8 cellular contexts compared by ENCODE assay signal in the genomic region with DNA sequence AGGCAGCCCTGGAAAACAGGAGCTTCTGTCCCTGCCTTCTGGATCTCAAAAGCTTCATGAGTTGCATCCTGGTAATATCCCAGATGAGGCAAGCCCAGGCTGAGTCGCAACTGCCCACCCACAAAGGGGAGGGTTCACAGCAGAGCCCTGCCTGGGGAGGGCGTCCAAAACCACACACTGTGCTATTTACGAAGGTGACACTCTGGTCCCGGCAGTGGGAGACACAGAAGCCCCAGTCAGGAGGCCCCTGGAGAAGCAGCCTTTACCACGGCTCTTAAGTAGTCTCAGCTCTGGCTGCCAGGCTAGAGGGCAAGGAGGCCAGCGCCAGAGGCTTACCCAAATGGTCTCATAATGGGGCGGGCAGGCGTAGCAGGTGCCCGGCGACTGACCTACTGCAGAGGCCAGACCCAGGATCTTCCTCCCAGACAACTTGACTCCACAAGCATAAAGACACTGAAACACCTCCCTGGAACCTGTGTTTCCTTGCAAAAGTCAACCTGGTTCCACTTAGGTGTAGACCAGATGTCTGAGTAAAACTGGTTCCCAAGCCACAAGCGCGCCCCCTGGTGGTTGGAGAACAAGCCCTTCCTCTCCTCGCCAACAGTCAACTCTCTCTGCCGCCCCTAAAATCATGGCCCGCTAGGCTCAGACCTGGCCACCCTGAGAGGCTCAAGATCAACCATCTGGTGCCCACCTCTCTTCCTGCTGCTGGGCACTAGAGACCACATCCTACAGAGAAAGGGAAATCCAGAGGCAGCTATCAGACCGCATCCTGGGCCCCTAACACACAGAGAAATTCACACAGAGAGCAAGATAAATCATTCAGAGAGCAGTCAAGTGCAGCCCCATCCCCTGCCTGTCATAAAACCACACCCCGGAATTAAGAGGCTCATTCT. TPM values are rescaled to one million over a fixed set of nuclear protein-coding genes. Genes with fewer than 3 reads are reported as not detected.
A peak's percentile ranks its signal among the peaks of the same experiment; 100 is the strongest.
DNase-seq lines count a peak whose midpoint lies in the region; ATAC-seq and TF ChIP-seq lines count a peak whose summit lies in the region.

No MANE protein-coding gene starts in this region.

- H3K27me3 ChIP-seq in NT2/D1 (ENCODE audit: insufficient read depth, insufficient read length) = no peaks in the 10 kb centered on the region

- peaks cover 21% of the 10 kb centered on the region for H3K36me3 ChIP-seq in NT2/D1 (ENCODE audit: insufficient read depth, insufficient read length, low read length)

- TF ChIP-seq CTCF in fibroblast of villous mesenchyme (IDR thresholded peaks at IDR 0.05; ENCODE audit: insufficient read depth, low read depth, low read length) = peak; percentile 87

- peak overlapping the region; percentile 3 for H3K9ac ChIP-seq in NT2/D1 (ENCODE audit: insufficient read length, low read depth)

- H3K4me3 ChIP-seq in NT2/D1 (ENCODE audit: insufficient read length, low read depth) (no peak overlapping the region), fibroblast of villous mesenchyme (ENCODE audit: low read depth, low read length) (no peak overlapping the region)

- H3K9me3 ChIP-seq in NT2/D1 (ENCODE audit: insufficient read depth, low read length) = no peaks in the 10 kb centered on the region

- ATAC-seq in HG02759 (IDR thresholded peaks at IDR 0.05; ENCODE audit: unreplicated experiment) = peak; percentile 42
- no peak for ATAC-seq in HG03378 (IDR thresholded peaks at IDR 0.05; ENCODE audit: unreplicated experiment)

- H3K4me1 ChIP-seq in NT2/D1 (ENCODE audit: insufficient read depth, insufficient read length) = peaks cover 27% of the 10 kb centered on the region

- DNase-seq in DMS153 (lab: John Stamatoyannopoulos, UW) (peak; percentile 10), NT2/D1 (ENCODE audit: low read depth, low spot score) (no peak), activated T-helper 1 cell treated with Interleukin-2 at 50 U/mL for 16 hours (ENCODE audit: low read depth) (peak; percentile 77), fibroblast of villous mesenchyme (ENCODE audit: low read depth) (peak; percentile 73), nucleus accumbens (lab: John Stamatoyannopoulos, UW) (peak in 48 of 56 donors; percentile 14 to 88 (median 48)), superior temporal gyrus (ENCODE audit: extremely low spot score) (peak; percentile 84)

RNA-seq across cellular contexts. Expression of gene AXIN2, which starts 5.2 kb away (rescaled TPM):
- 1.3 and 1.9 TPM in 2 replicates for total RNA-seq in fibroblast of villous mesenchyme
